10 cellular contexts compared by ENCODE assay signal in genomic region chr3:133444071-133444774, GRCh38. TPM values are rescaled to one million over a fixed set of nuclear protein-coding genes. Genes with fewer than 3 reads are reported as not detected.
A peak's percentile ranks its signal among the peaks of the same experiment; 100 is the strongest.
DNase-seq lines count a peak whose midpoint lies in the region; ATAC-seq, FAIRE-seq and TF ChIP-seq lines count a peak whose summit lies in the region.
"Had no signal": no experiment of that assay in that cellular context is flagged by ENCODE, and none has a peak within 500 bp of the region (broad histone marks: within the 10 kb centered on the region; RNA-seq: fewer than 3 reads in every experiment).

No MANE protein-coding gene starts in this region.

- BruUV-seq in Calu3 (replicated peaks; lab: Mats Ljungman, UMichigan): no TSS peak

- DNase-seq in Calu3 (peak; percentile 63), HTR-8/SVneo (ENCODE audit: insufficient read length, low spot score) (no peak), RCC 7860 (ENCODE audit: low spot score) (peak; percentile 59), keratinocyte (ENCODE audit: low read depth, low spot score) (no peak), sciatic nerve (ENCODE audit: low spot score) (no peak)
- DNase-seq: Peyer's patch had no signal

- H3K9me1 ChIP-seq in keratinocyte (ENCODE audit: control insufficient read depth, extremely low read depth, insufficient read depth, low read length): no peaks in the 10 kb centered on the region

- dilution Hi-C loops in keratinocyte (cut with MboI; ENCODE audit: extremely low pct_ligation_motif_present, low sequenced_read_pairs): no loop called here

- no peaks in the 10 kb centered on the region for H3K79me2 ChIP-seq in keratinocyte (ENCODE audit: control insufficient read depth, insufficient read depth, low read length)

- peak overlapping the region; percentile 18 for H3K4me2 ChIP-seq in keratinocyte (ENCODE audit: control insufficient read depth, extremely low read depth, insufficient read depth, low read depth, low read length)

- intact Hi-C loops in Calu3 (cut with micrococcal nuclease; ENCODE audit: unreplicated experiment) (loop anchor here (1.0 to 2.0 kb wide), 3 partner anchors 129 to 219 kb away; partner anchors contain the start of gene CDV3), sciatic nerve (cut with DNase I) (no loop called here)

- no peaks in the 10 kb centered on the region for H4K20me1 ChIP-seq in keratinocyte (ENCODE audit: control insufficient read depth, extremely low read depth, insufficient read depth, low read length)

- H3K36me3 Mint-ChIP-seq in Calu3 (ENCODE audit: insufficient read depth, unreplicated experiment): no peaks in the 10 kb centered on the region

- no peak overlapping the region for H3K4me3 Mint-ChIP-seq in Calu3 (ENCODE audit: low read depth, unreplicated experiment)

- peaks cover 24% of the 10 kb centered on the region for H3K4me1 Mint-ChIP-seq in Calu3 (ENCODE audit: low read depth, unreplicated experiment)

- no peaks in the 10 kb centered on the region for H3K27me3 ChIP-seq in keratinocyte (ENCODE audit: control insufficient read depth, extremely low read depth, insufficient read depth, low read length)
- H3K27me3 ChIP-seq: Peyer's patch had no signal

- H2AFZ ChIP-seq in keratinocyte (ENCODE audit: control insufficient read depth, low read length): no peak overlapping the region

- H3K4me3 ChIP-seq in keratinocyte (ENCODE audit: control insufficient read depth in 2 of 3, extremely low read depth in 1 of 3, insufficient read depth in 2 of 3, low read depth in 1 of 3, low read length in 3 of 3): no peak overlapping the region
- H3K4me3 ChIP-seq: Peyer's patch had no signal

- TF ChIP-seq CTCF in Calu3 (IDR thresholded peaks at IDR 0.05; ENCODE audit: unreplicated experiment) (no peak), keratinocyte (optimal IDR thresholded peaks at IDR 0.05 in 1 of 3, IDR thresholded peaks at IDR 0.05 in 1 of 3, conservative IDR thresholded peaks at IDR 0.05 in 1 of 3; ENCODE audit: extremely low read depth in 1 of 3, insufficient read depth in 2 of 3, low read length in 3 of 3) (no peak)

- FAIRE-seq in HTR-8/SVneo (lab: Jason Lieb, UNC) (peak; percentile 69), RCC 7860 (lab: Jason Lieb, UNC) (peak; percentile 54), keratinocyte (lab: Jason Lieb, UNC) (peak; percentile 71)

- no peaks in the 10 kb centered on the region for H3K27me3 Mint-ChIP-seq in Calu3 (ENCODE audit: unreplicated experiment)

- peaks cover 11% of the 10 kb centered on the region for H3K4me1 ChIP-seq in keratinocyte (ENCODE audit: control insufficient read depth, extremely low read depth, insufficient read depth, low read length)

- no peak overlapping the region for H3K9ac ChIP-seq in keratinocyte (ENCODE audit: control insufficient read depth, extremely low read depth, insufficient read depth, low read length)

- CTCF ChIA-PET in Calu3 (lab: Charles Lee): no interaction called here

- H3K9me3 ChIP-seq in keratinocyte (ENCODE audit: control insufficient read depth, low read depth, low read length): no peaks in the 10 kb centered on the region
- H3K9me3 ChIP-seq: Peyer's patch had no signal

- ATAC-seq in GM19324 (IDR thresholded peaks at IDR 0.05; ENCODE audit: low FRiP score, unreplicated experiment) (no peak), HG03159 (IDR thresholded peaks at IDR 0.05; ENCODE audit: unreplicated experiment) (no peak), sciatic nerve (no peak), GM19397 (IDR thresholded peaks at IDR 0.05; ENCODE audit: unreplicated experiment) (no peak)

- H3K27ac ChIP-seq in keratinocyte (ENCODE audit: control insufficient read depth, insufficient read depth, low read length): peak overlapping the region; percentile 57

- peak overlapping the region; percentile 83 for H3K27ac Mint-ChIP-seq in Calu3 (ENCODE audit: unreplicated experiment)

- H3K36me3 ChIP-seq in keratinocyte (ENCODE audit: control insufficient read depth in 2 of 2, extremely low read depth in 1 of 2, insufficient read depth in 2 of 2, low read length in 2 of 2): no peaks in the 10 kb centered on the region
- H3K36me3 ChIP-seq: Peyer's patch had no signal

- peaks cover 4% of the 10 kb centered on the region for H3K9me3 Mint-ChIP-seq in Calu3 (ENCODE audit: low read depth, unreplicated experiment)

RNA-seq across cellular contexts. Expression of gene BFSP2, which starts 44.4 kb away (rescaled TPM):
- total RNA-seq in Calu3 (2022) (not detected in 2 replicates), sciatic nerve (not detected)
- polyA plus RNA-seq in keratinocyte: not detected in 3 replicates
- polyA plus RNA-seq in keratinocyte (2011; ENCODE audit: low read depth): not detected
- not detected in 2 replicates for polyA plus RNA-seq in keratinocyte (2011; cell fraction: cytosol; rRNA removed)
- not detected in 2 replicates for polyA plus RNA-seq in keratinocyte (2011; cell fraction: nucleus; rRNA removed)
- polyA plus RNA-seq in keratinocyte (2012; ENCODE audit: low replicate concordance): not detected in 2 replicates
- not detected in 3 replicates for polyA minus RNA-seq in keratinocyte
- polyA minus RNA-seq in keratinocyte (2011; cell fraction: cytosol; rRNA and poly(A)+ RNA removed): not detected
- polyA minus RNA-seq in keratinocyte (2011; cell fraction: nucleus; rRNA and poly(A)+ RNA removed): not detected in 2 replicates
- total RNA-seq: glomerular endothelial cell, Peyer's patch had no signal

Comparison
In these comparisons a context has a peak if more than half of its experiments do, and no peak if none do; other contexts are left out.
1. DNase-seq: peak in Calu3 (single experiment) and RCC 7860 (single experiment); none in HTR-8/SVneo (single experiment), keratinocyte (single experiment) and sciatic nerve (single experiment).